In the genomic region with DNA sequence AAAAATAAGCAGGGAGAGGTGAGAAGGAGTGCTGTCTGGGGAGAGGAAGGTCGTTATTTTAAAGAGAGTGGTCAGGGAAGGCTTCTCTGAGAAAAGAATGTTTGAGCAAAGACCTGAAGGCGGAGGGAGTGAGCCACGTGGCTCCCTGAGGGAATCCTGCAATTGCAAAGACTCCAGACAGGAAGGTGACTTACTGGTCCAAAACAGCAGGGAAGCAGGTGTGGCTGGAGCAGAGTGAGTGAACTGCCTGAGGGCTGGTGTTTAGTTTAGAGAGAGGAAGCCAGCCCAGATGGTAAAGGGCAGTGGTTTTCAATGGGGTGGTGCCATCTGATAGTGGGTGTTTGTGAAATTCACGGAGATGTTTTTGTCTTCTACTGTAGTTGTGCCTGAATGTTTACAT, we compare ENCODE assay signal across 8 cellular contexts. TPM values are rescaled to one million over a fixed set of nuclear protein-coding genes. Genes with fewer than 3 reads are reported as not detected.
DNase-seq lines count a peak whose midpoint lies in the region; ATAC-seq and TF ChIP-seq lines count a peak whose summit lies in the region.

No MANE protein-coding gene starts in this region.

- H3K27ac ChIP-seq in neural progenitor cell, result no peak overlapping the region

- no peaks in the 10 kb centered on the region for H3F3A ChIP-seq in neural progenitor cell (ENCODE audit: low read depth)

- no peaks in the 10 kb centered on the region for H3K9me3 ChIP-seq in neural progenitor cell (ENCODE audit: low read depth)

- no peaks in the 10 kb centered on the region for H3K79me2 ChIP-seq in neural progenitor cell (ENCODE audit: low read depth)

- DNase-seq in SHP77 (lab: John Stamatoyannopoulos, UW), result peak; percentile 5 to 41
- no peak for DNase-seq in SHP77 treated with DMSO at 0.1 percent for 48 hours (lab: John Stamatoyannopoulos, UW)
- peak; percentile 91 for DNase-seq in NCI-H146 treated with DMSO at 0.1 percent for 48 hours (lab: John Stamatoyannopoulos, UW; ENCODE audit: unreplicated experiment)
- DNase-seq in activated T-helper 1 cell treated with anti-CD3 and anti-CD28 coated beads, Interleukin-12 subunit alpha, Interleukin-12 subunit beta, Interleukin-2, Interleukin-4 antibody, amounts not matched to agents 30 ng/mL and 10 ng/mL and 1 ng/mL, durations not matched to agents 14 hours and 24 hours and 36 hours (ENCODE audit: low spot score), result no peak
- no peak for DNase-seq in neural progenitor cell (ENCODE audit: low spot score)
- no peak for DNase-seq in T-helper 9 cell

- no peak overlapping the region for H3K4me3 ChIP-seq in neural progenitor cell

- H3K27me3 Mint-ChIP-seq in activated T-helper 1 cell treated with anti-CD3 and anti-CD28 coated beads, Interleukin-12 subunit alpha, Interleukin-12 subunit beta, Interleukin-2, Interleukin-4 antibody, amounts not matched to agents 30 ng/mL and 10 ng/mL and 1 ng/mL, durations not matched to agents 14 hours and 24 hours and 36 hours (ENCODE audit: insufficient read depth), result no peaks in the 10 kb centered on the region
- peaks cover 5% of the 10 kb centered on the region for H3K27me3 Mint-ChIP-seq in neural progenitor cell (ENCODE audit: insufficient read depth, low read depth)

- peaks cover 27% of the 10 kb centered on the region for H3K4me1 Mint-ChIP-seq in activated T-helper 1 cell treated with anti-CD3 and anti-CD28 coated beads, Interleukin-12 subunit alpha, Interleukin-12 subunit beta, Interleukin-2, Interleukin-4 antibody, amounts not matched to agents 30 ng/mL and 10 ng/mL and 1 ng/mL, durations not matched to agents 14 hours and 24 hours and 36 hours (ENCODE audit: low read depth)
- H3K4me1 Mint-ChIP-seq in neural progenitor cell, result peaks cover 10% of the 10 kb centered on the region

- H3K4me3 Mint-ChIP-seq in activated T-helper 1 cell treated with anti-CD3 and anti-CD28 coated beads, Interleukin-12 subunit alpha, Interleukin-12 subunit beta, Interleukin-2, Interleukin-4 antibody, amounts not matched to agents 30 ng/mL and 10 ng/mL and 1 ng/mL, durations not matched to agents 14 hours and 24 hours and 36 hours, result no peak overlapping the region
- H3K4me3 Mint-ChIP-seq in neural progenitor cell, result no peak overlapping the region

- H3K9me3 Mint-ChIP-seq in activated T-helper 1 cell treated with anti-CD3 and anti-CD28 coated beads, Interleukin-12 subunit alpha, Interleukin-12 subunit beta, Interleukin-2, Interleukin-4 antibody, amounts not matched to agents 30 ng/mL and 10 ng/mL and 1 ng/mL, durations not matched to agents 14 hours and 24 hours and 36 hours, result peaks cover 14% of the 10 kb centered on the region
- peaks cover 16% of the 10 kb centered on the region for H3K9me3 Mint-ChIP-seq in neural progenitor cell

- TF ChIP-seq CTCF in neural progenitor cell (IDR thresholded peaks at IDR 0.05), result no peak

- ATAC-seq in GM21737 (IDR thresholded peaks at IDR 0.05; ENCODE audit: unreplicated experiment), result no peak
- ATAC-seq in GM21381 (IDR thresholded peaks at IDR 0.05; ENCODE audit: unreplicated experiment), result no peak

- no peaks in the 10 kb centered on the region for H4K20me1 ChIP-seq in neural progenitor cell (ENCODE audit: low read depth)

- no peak overlapping the region for H3K4me2 ChIP-seq in neural progenitor cell

- H3K9ac ChIP-seq in neural progenitor cell, result no peak overlapping the region

- H3K27me3 ChIP-seq in neural progenitor cell, result no peaks in the 10 kb centered on the region

- intact Hi-C loops in activated T-helper 1 cell treated with anti-CD3 and anti-CD28 coated beads, Interleukin-12 subunit alpha, Interleukin-12 subunit beta, Interleukin-2, Interleukin-4 antibody, amounts not matched to agents 30 ng/mL and 10 ng/mL and 1 ng/mL, durations not matched to agents 14 hours and 24 hours and 36 hours (cut with micrococcal nuclease), result no loop called here

- H3K36me3 ChIP-seq in neural progenitor cell, result no peaks in the 10 kb centered on the region

- peak overlapping the region; percentile 57 for H2AFZ ChIP-seq in neural progenitor cell (replicated peaks)

- no peaks in the 10 kb centered on the region for H3K36me3 Mint-ChIP-seq in activated T-helper 1 cell treated with anti-CD3 and anti-CD28 coated beads, Interleukin-12 subunit alpha, Interleukin-12 subunit beta, Interleukin-2, Interleukin-4 antibody, amounts not matched to agents 30 ng/mL and 10 ng/mL and 1 ng/mL, durations not matched to agents 14 hours and 24 hours and 36 hours (ENCODE audit: low read depth)
- peaks cover 3% of the 10 kb centered on the region for H3K36me3 Mint-ChIP-seq in neural progenitor cell

- peak overlapping the region; percentile 10 for H3K27ac Mint-ChIP-seq in activated T-helper 1 cell treated with anti-CD3 and anti-CD28 coated beads, Interleukin-12 subunit alpha, Interleukin-12 subunit beta, Interleukin-2, Interleukin-4 antibody, amounts not matched to agents 30 ng/mL and 10 ng/mL and 1 ng/mL, durations not matched to agents 14 hours and 24 hours and 36 hours
- no peak overlapping the region for H3K27ac Mint-ChIP-seq in neural progenitor cell

- no peaks in the 10 kb centered on the region for H3K4me1 ChIP-seq in neural progenitor cell

RNA-seq across cellular contexts. Expression of a gene that starts 58.8 kb away (rescaled TPM):
- 57.3 and 59.6 TPM in 2 replicates for total RNA-seq in activated T-helper 1 cell treated with anti-CD3 and anti-CD28 coated beads, Interleukin-12 subunit alpha, Interleukin-12 subunit beta, Interleukin-2, Interleukin-4 antibody, amounts not matched to agents 30 ng/mL and 10 ng/mL and 1 ng/mL, durations not matched to agents 14 hours and 24 hours and 36 hours
- 230 and 266 TPM in 2 replicates for total RNA-seq in neural progenitor cell (ENCODE audit: low replicate concordance)

Comparison
In these comparisons a context has a peak if more than half of its experiments do, and no peak if none do; other contexts are left out.
1. DNase-seq: peak in SHP77 (2 of 2) and NCI-H146 treated with DMSO at 0.1 percent for 48 hours (single experiment); none in SHP77 treated with DMSO at 0.1 percent for 48 hours (single experiment), activated T-helper 1 cell treated with anti-CD3 and anti-CD28 coated beads, Interleukin-12 subunit alpha, Interleukin-12 subunit beta, Interleukin-2, Interleukin-4 antibody, amounts not matched to agents 30 ng/mL and 10 ng/mL and 1 ng/mL, durations not matched to agents 14 hours and 24 hours and 36 hours (single experiment), neural progenitor cell (single experiment) and T-helper 9 cell (single experiment).